ENCODE assay signal across 8 cellular contexts in genomic region chrX:37685452-37686347, GRCh38. TPM values are rescaled to one million over a fixed set of nuclear protein-coding genes. Genes with fewer than 3 reads are reported as not detected.
DNase-seq lines count a peak whose midpoint lies in the region; ATAC-seq and TF ChIP-seq lines count a peak whose summit lies in the region.

XK (plus strand) TSS chrX:37685791; CDS start chrX:37685962, 171 bp downstream.

- H4K20me1 ChIP-seq in mammary epithelial cell (ENCODE audit: insufficient read depth, low read length), result no peaks in the 10 kb centered on the region

- H3K27ac ChIP-seq in mammary epithelial cell (ENCODE audit: insufficient read depth, low read depth, low read length) (no peak within 1 kb of the TSS), skin epidermis (peak within 1 kb of the TSS in 4 of 21 experiments; percentile 10 to 59 (median 22))

- H3K36me3 ChIP-seq in mammary epithelial cell (ENCODE audit: insufficient read depth, low read length), result no peaks in the 10 kb centered on the region

- peak within 1 kb of the TSS; percentile 44 to 53 (median 52) for H3K4me3 ChIP-seq in mammary epithelial cell (replicated peaks in 1 of 3; ENCODE audit: insufficient read depth in 1 of 3, low read depth in 2 of 3, low read length in 3 of 3)
- H3K4me3 ChIP-seq in skin epidermis, result peak within 1 kb of the TSS; percentile 17 to 48 (median 39)

- DNase-seq in COR-L47 (lab: John Stamatoyannopoulos, UW) (peak; percentile 40), M059J (ENCODE audit: low read depth) (peak; percentile 69), T-helper 17 cell (peak in 2 of 3 donors; percentile 10 to 11), mammary epithelial cell (peak; percentile 19), iris pigment epithelial cell (ENCODE audit: low read depth) (peak; percentile 14)
- no peak for DNase-seq in effector CD4-positive, alpha-beta T cell

- H3K4me2 ChIP-seq in mammary epithelial cell (ENCODE audit: insufficient read depth, low read depth, low read length), result peak within 1 kb of the TSS; percentile 86

- peak within 1 kb of the TSS; percentile 82 for H3K4me3 Mint-ChIP-seq in T-helper 17 cell

- H3K79me2 ChIP-seq in mammary epithelial cell (ENCODE audit: insufficient read depth, low read length), result no peaks in the 10 kb centered on the region

- H3K27ac Mint-ChIP-seq in T-helper 17 cell, result peak within 1 kb of the TSS; percentile 19

- no peaks in the 10 kb centered on the region for H3K4me1 Mint-ChIP-seq in T-helper 17 cell

- CTCF ChIA-PET in mammary epithelial cell (lab: Charles Lee; ENCODE audit: low non-redundant PET), result interaction anchor here (0.5 kb wide), 1 partner anchor 92 kb away, joined by 6 read pairs; no protein-coding TSS in a partner anchor

- intact Hi-C loops in mammary epithelial cell (cut with micrococcal nuclease), result no loop called here

- WGBS in mammary epithelial cell (ENCODE audit: low coverage, missing lambda C conversion rate), result 45% methylated on average over 8 of the region's 96 CpGs

- dilution Hi-C loops in mammary epithelial cell (cut with HindIII; ENCODE audit: low sequenced_read_pairs), result no loop called here

- H3K27me3 Mint-ChIP-seq in T-helper 17 cell, result no peaks in the 10 kb centered on the region

- no TSS peak for BruUV-seq in mammary epithelial cell (replicated peaks; lab: Mats Ljungman, UMichigan)

- ATAC-seq in GM21515 (IDR thresholded peaks at IDR 0.05; ENCODE audit: unreplicated experiment) (peak; percentile 81), T-helper 17 cell (peak; percentile 87)

- peak within 1 kb of the TSS; percentile 90 for H2AFZ ChIP-seq in mammary epithelial cell (ENCODE audit: low read depth, low read length)

- H3K36me3 Mint-ChIP-seq in T-helper 17 cell (ENCODE audit: low read depth), result no peaks in the 10 kb centered on the region

- H3K27me3 ChIP-seq in mammary epithelial cell (ENCODE audit: insufficient read depth, low read length), result peaks cover 1% of the 10 kb centered on the region

- H3K9me3 ChIP-seq in T-helper 17 cell (ENCODE audit: control insufficient read depth, low read length, poor library complexity, severe bottlenecking) (no peaks in the 10 kb centered on the region), mammary epithelial cell (replicated peaks; ENCODE audit: insufficient read depth, low read length) (no peaks in the 10 kb centered on the region)

- in situ Hi-C loops in mammary epithelial cell (cut with MboI; ENCODE audit: low sequenced_read_pairs in 2 of 2), result no loop called here

- H3K4me1 ChIP-seq in mammary epithelial cell (ENCODE audit: insufficient read depth, low read length), result peaks cover 5% of the 10 kb centered on the region

- no peak for TF ChIP-seq CTCF in mammary epithelial cell (conservative IDR thresholded peaks at IDR 0.05 in 1 of 2, IDR thresholded peaks at IDR 0.05 in 1 of 2; ENCODE audit: extremely low read depth in 1 of 2, insufficient read depth in 1 of 2, low read depth in 1 of 2, low read length in 2 of 2)

- H3K9ac ChIP-seq in mammary epithelial cell (ENCODE audit: insufficient read depth, low read length), result no peak within 1 kb of the TSS

RNA-seq across cellular contexts. Expression of gene XK, which starts in this region (rescaled TPM):
- total RNA-seq in M059J (2014; rRNA removed; shearing (Covaris generic)), result 1.3 and 1.6 TPM in 2 replicates
- total RNA-seq in T-helper 17 cell, result 10 to 100 TPM in 1 of 2 donors, under 1 TPM in 1; 0.32 to 11.3 TPM
- total RNA-seq in mammary epithelial cell, result under 1 TPM; 0.35 to 0.50 TPM
- 0.26 TPM for polyA plus RNA-seq in mammary epithelial cell
- 0.72 TPM for polyA minus RNA-seq in mammary epithelial cell

Comparison
In these comparisons a context has a peak if more than half of its experiments do, and no peak if none do; other contexts are left out.
1. Peak in DNase-seq, H3K4me3 ChIP-seq and H3K4me2 ChIP-seq in mammary epithelial cell; RNA of the gene not detected or under 1 TPM.